Comparison of ENCODE assay signal across 8 cellular contexts in genomic region chr16:3173892-3174617, GRCh38. TPM values are rescaled to one million over a fixed set of nuclear protein-coding genes. Genes with fewer than 3 reads are reported as not detected.
DNase-seq lines count a peak whose midpoint lies in the region; ATAC-seq lines count a peak whose summit lies in the region.

No MANE protein-coding gene starts in this region.

- H3K27me3 Mint-ChIP-seq in activated CD4-positive, alpha-beta T cell treated with anti-CD3 and anti-CD28 coated beads, Interleukin-2, amount 10 ng/mL, durations not matched to agents 7 days and 5 days: peaks cover 81% of the 10 kb centered on the region
- peaks cover 76% of the 10 kb centered on the region for H3K27me3 Mint-ChIP-seq in activated T-helper 2 cell treated with anti-CD3 and anti-CD28 coated beads, Interferon-gamma antibody, Interleukin-2, Interleukin-4, amounts not matched to agents 10 μg/mL and 5 μg/mL and 100 μg/mL, durations not matched to agents 14 hours and 24 hours and 36 hours (ENCODE audit: low read depth)
- peaks cover 29 to 70% (median 56%) of the 10 kb centered on the region in 5 donors for H3K27me3 Mint-ChIP-seq in naive thymus-derived CD8-positive, alpha-beta T cell

- peaks cover 29% of the 10 kb centered on the region for H3K4me1 Mint-ChIP-seq in activated CD4-positive, alpha-beta T cell treated with anti-CD3 and anti-CD28 coated beads, Interleukin-2, amount 10 ng/mL, durations not matched to agents 7 days and 5 days
- H3K4me1 Mint-ChIP-seq in activated T-helper 2 cell treated with anti-CD3 and anti-CD28 coated beads, Interferon-gamma antibody, Interleukin-2, Interleukin-4, amounts not matched to agents 10 μg/mL and 5 μg/mL and 100 μg/mL, durations not matched to agents 14 hours and 24 hours and 36 hours (ENCODE audit: low read depth): peaks cover 27% of the 10 kb centered on the region
- peaks cover 20 to 38% (median 34%) of the 10 kb centered on the region in 4 donors for H3K4me1 Mint-ChIP-seq in naive thymus-derived CD8-positive, alpha-beta T cell

- H3K36me3 Mint-ChIP-seq in activated CD4-positive, alpha-beta T cell treated with anti-CD3 and anti-CD28 coated beads, Interleukin-2, amount 10 ng/mL, durations not matched to agents 7 days and 5 days (ENCODE audit: low read depth): peaks cover 4% of the 10 kb centered on the region
- no peaks in the 10 kb centered on the region for H3K36me3 Mint-ChIP-seq in activated T-helper 2 cell treated with anti-CD3 and anti-CD28 coated beads, Interferon-gamma antibody, Interleukin-2, Interleukin-4, amounts not matched to agents 10 μg/mL and 5 μg/mL and 100 μg/mL, durations not matched to agents 14 hours and 24 hours and 36 hours (ENCODE audit: low read depth)
- H3K36me3 Mint-ChIP-seq in naive thymus-derived CD8-positive, alpha-beta T cell: no peaks in the 10 kb centered on the region

- peak overlapping the region; percentile 26 for H3K4me3 Mint-ChIP-seq in activated CD4-positive, alpha-beta T cell treated with anti-CD3 and anti-CD28 coated beads, Interleukin-2, amount 10 ng/mL, durations not matched to agents 7 days and 5 days
- peak overlapping the region; percentile 67 for H3K4me3 Mint-ChIP-seq in activated T-helper 2 cell treated with anti-CD3 and anti-CD28 coated beads, Interferon-gamma antibody, Interleukin-2, Interleukin-4, amounts not matched to agents 10 μg/mL and 5 μg/mL and 100 μg/mL, durations not matched to agents 14 hours and 24 hours and 36 hours (ENCODE audit: low read depth)
- peak overlapping the region in 7 of 10 donors; percentile 24 to 63 (median 51) for H3K4me3 Mint-ChIP-seq in naive thymus-derived CD8-positive, alpha-beta T cell

- ATAC-seq in naive thymus-derived CD8-positive, alpha-beta T cell: peak in 1 of 2 donors; percentile 8
- no peak for ATAC-seq in HG02981 (IDR thresholded peaks at IDR 0.05; ENCODE audit: unreplicated experiment)

- no peaks in the 10 kb centered on the region for H3K9me3 Mint-ChIP-seq in activated CD4-positive, alpha-beta T cell treated with anti-CD3 and anti-CD28 coated beads, Interleukin-2, amount 10 ng/mL, durations not matched to agents 7 days and 5 days
- no peaks in the 10 kb centered on the region for H3K9me3 Mint-ChIP-seq in activated T-helper 2 cell treated with anti-CD3 and anti-CD28 coated beads, Interferon-gamma antibody, Interleukin-2, Interleukin-4, amounts not matched to agents 10 μg/mL and 5 μg/mL and 100 μg/mL, durations not matched to agents 14 hours and 24 hours and 36 hours
- H3K9me3 Mint-ChIP-seq in naive thymus-derived CD8-positive, alpha-beta T cell: peaks cover 0 to 2% (median 0%) of the 10 kb centered on the region in 9 donors

- intact Hi-C loops in activated T-helper 2 cell treated with anti-CD3 and anti-CD28 coated beads, Interferon-gamma antibody, Interleukin-2, Interleukin-4, amounts not matched to agents 10 μg/mL and 5 μg/mL and 100 μg/mL, durations not matched to agents 14 hours and 24 hours and 36 hours (cut with micrococcal nuclease): loop anchor here (5.0 kb wide), 1 partner anchor 328 kb away; the partner anchor contains the start of gene CLUAP1

- CTCF ChIA-PET in activated CD4-positive, alpha-beta T cell treated with anti-CD3 and anti-CD28 coated beads, Interleukin-2, amount 10 ng/mL, durations not matched to agents 7 days and 5 days (lab: Charles Lee): interaction anchor here (0.7 to 2.7 kb wide), 7 partner anchors 9 to 291 kb away, joined by 3 to 9 read pairs (median 3); partner anchors contain the start of genes TNFRSF12A and ZNF200

- POLR2A ChIA-PET in activated CD4-positive, alpha-beta T cell treated with anti-CD3 and anti-CD28 coated beads, Interleukin-2, amount 10 ng/mL, durations not matched to agents 7 days and 5 days (lab: Charles Lee): no interaction called here
- POLR2A ChIA-PET in naive thymus-derived CD8-positive, alpha-beta T cell (lab: Charles Lee): interaction anchor here (0.7 to 1.6 kb wide), 4 partner anchors 13 to 89 kb away, joined by 3 to 6 read pairs (median 4); no protein-coding TSS in a partner anchor

- no peak for DNase-seq in activated CD4-positive, alpha-beta T cell treated with anti-CD3 and anti-CD28 coated beads, Interleukin-2, amount 10 ng/mL, durations not matched to agents 7 days and 5 days
- DNase-seq in activated CD4-positive, alpha-beta T cell treated with anti-CD3 and anti-CD28 coated beads for 4 hours: no peak
- DNase-seq in LoVo (ENCODE audit: low spot score) (peak; percentile 29), NCI-H524 treated with DMSO at 0.1 percent for 48 hours (lab: John Stamatoyannopoulos, UW) (no peak)
- no peak for DNase-seq in activated T-helper 2 cell treated with anti-CD3 and anti-CD28 coated beads, Interferon-gamma antibody, Interleukin-2, Interleukin-4, amounts not matched to agents 10 μg/mL and 5 μg/mL and 100 μg/mL, durations not matched to agents 14 hours and 24 hours and 36 hours (ENCODE audit: low spot score)
- peak in 1 of 10 donors; percentile 34 for DNase-seq in naive thymus-derived CD8-positive, alpha-beta T cell
- no peak for DNase-seq in effector CD8-positive, alpha-beta T cell (lab: John Stamatoyannopoulos, UW)

- no peak overlapping the region for H3K27ac Mint-ChIP-seq in activated CD4-positive, alpha-beta T cell treated with anti-CD3 and anti-CD28 coated beads, Interleukin-2, amount 10 ng/mL, durations not matched to agents 7 days and 5 days
- H3K27ac Mint-ChIP-seq in activated T-helper 2 cell treated with anti-CD3 and anti-CD28 coated beads, Interferon-gamma antibody, Interleukin-2, Interleukin-4, amounts not matched to agents 10 μg/mL and 5 μg/mL and 100 μg/mL, durations not matched to agents 14 hours and 24 hours and 36 hours: no peak overlapping the region
- H3K27ac Mint-ChIP-seq in naive thymus-derived CD8-positive, alpha-beta T cell: peak overlapping the region in 2 of 10 donors; percentile 34 to 63

RNA-seq across cellular contexts. Expression of gene OR1F1, which starts 13.9 kb away (rescaled TPM):
- not detected for total RNA-seq in activated CD4-positive, alpha-beta T cell treated with anti-CD3 and anti-CD28 coated beads, Interleukin-2, amount 10 ng/mL, durations not matched to agents 7 days and 5 days
- not detected in 2 replicates for total RNA-seq in activated T-helper 2 cell treated with anti-CD3 and anti-CD28 coated beads, Interferon-gamma antibody, Interleukin-2, Interleukin-4, amounts not matched to agents 10 μg/mL and 5 μg/mL and 100 μg/mL, durations not matched to agents 14 hours and 24 hours and 36 hours
- total RNA-seq in naive thymus-derived CD8-positive, alpha-beta T cell: not detected
- polyA plus RNA-seq in naive thymus-derived CD8-positive, alpha-beta T cell: not detected

RNA-seq across cellular contexts. Expression of gene ZNF213, which starts 39.2 kb away (rescaled TPM):
- 10 to 100 TPM in 1 of 2 experiments, 1 to 10 TPM in 1; 9.9 to 11.1 TPM for total RNA-seq in activated CD4-positive, alpha-beta T cell treated with anti-CD3 and anti-CD28 coated beads, Interleukin-2, amount 10 ng/mL, durations not matched to agents 7 days and 5 days
- total RNA-seq in activated T-helper 2 cell treated with anti-CD3 and anti-CD28 coated beads, Interferon-gamma antibody, Interleukin-2, Interleukin-4, amounts not matched to agents 10 μg/mL and 5 μg/mL and 100 μg/mL, durations not matched to agents 14 hours and 24 hours and 36 hours: 9.1 and 9.3 TPM in 2 replicates
- 1 to 10 TPM; 8.9 to 9.2 TPM for total RNA-seq in naive thymus-derived CD8-positive, alpha-beta T cell
- 1 to 10 TPM in 1 of 3 donors, under 1 TPM in 2; 0.27 to 2.5 (median 0.90) TPM for polyA plus RNA-seq in naive thymus-derived CD8-positive, alpha-beta T cell
